ENCODE assay signal across 11 cellular contexts in genomic region chr12:12439636-12440035, GRCh38.
DNase-seq lines count a peak whose midpoint lies in the region; ATAC-seq, FAIRE-seq and TF ChIP-seq lines count a peak whose summit lies in the region.
"Had no signal": no experiment of that assay in that cellular context is flagged by ENCODE, and none has a peak within 500 bp of the region (broad histone marks: within the 10 kb centered on the region; RNA-seq: fewer than 3 reads in every experiment).

No MANE protein-coding gene starts in this region.

- H3K4me3 ChIP-seq in A549 (no peak overlapping the region), keratinocyte (ENCODE audit: control insufficient read depth in 2 of 3, extremely low read depth in 1 of 3, insufficient read depth in 2 of 3, low read depth in 1 of 3, low read length in 3 of 3) (no peak overlapping the region), MM.1S (ENCODE audit: low read length) (no peak overlapping the region)
- H3K4me3 ChIP-seq: ascending aorta, BLaER1 had no signal

- peak overlapping the region; percentile 68 to 84 for H3K27ac ChIP-seq in A549
- peak overlapping the region; percentile 62 for H3K27ac ChIP-seq in keratinocyte (ENCODE audit: control insufficient read depth, insufficient read depth, low read length)
- no peak overlapping the region for H3K27ac ChIP-seq in MM.1S (ENCODE audit: low read length)
- H3K27ac ChIP-seq: ascending aorta, BLaER1 had no signal

- no peak for TF ChIP-seq POLR2A in A549 (IDR thresholded peaks at IDR 0.05; ENCODE audit: low read length)
- no peak for TF ChIP-seq POLR2A in H54 (IDR thresholded peaks at IDR 0.05; ENCODE audit: low read depth, low read length)

- dilution Hi-C loops in keratinocyte (cut with MboI; ENCODE audit: extremely low pct_ligation_motif_present, low sequenced_read_pairs) = no loop called here

- FAIRE-seq in A549 (lab: Jason Lieb, UNC) = peak; percentile 80
- FAIRE-seq in RCC 7860 (lab: Jason Lieb, UNC) = no peak
- peak; percentile 70 for FAIRE-seq in keratinocyte (lab: Jason Lieb, UNC)
- FAIRE-seq in H54 (lab: Jason Lieb, UNC) = no peak

- no peaks in the 10 kb centered on the region for H3K9me1 ChIP-seq in keratinocyte (ENCODE audit: control insufficient read depth, extremely low read depth, insufficient read depth, low read length)

- peak overlapping the region; percentile 5 for H3K9ac ChIP-seq in keratinocyte (ENCODE audit: control insufficient read depth, extremely low read depth, insufficient read depth, low read length)
- H3K9ac ChIP-seq in MM.1S (ENCODE audit: low read length) = no peak overlapping the region
- H3K9ac ChIP-seq: BLaER1 had no signal

- no peaks in the 10 kb centered on the region for H3F3A ChIP-seq in MM.1S (ENCODE audit: insufficient read depth, low read length)

- DNase-seq in A549 (ENCODE audit: low read depth in 1 of 2, low spot score in 1 of 2) (peak; percentile 41 to 77), RCC 7860 (ENCODE audit: low spot score) (peak; percentile 64), keratinocyte (ENCODE audit: low read depth, low spot score) (peak; percentile 33), H54 (ENCODE audit: insufficient read length, low spot score) (no peak), MM.1S (no peak)
- peak; percentile 82 to 89 for DNase-seq in activated T-cell treated with anti-CD3 and anti-CD28 coated beads, Interleukin-2, amount 50 U/mL, for 72 hours
- DNase-seq: mesendoderm had no signal

- H3K9me3 Mint-ChIP-seq in activated T-cell treated with anti-CD3 and anti-CD28 coated beads, Interleukin-2, amount 50 U/mL, for 72 hours = peaks cover 3 to 7% of the 10 kb centered on the region in 2 donors

- peaks cover 14 to 27% of the 10 kb centered on the region in 2 donors for H3K36me3 Mint-ChIP-seq in activated T-cell treated with anti-CD3 and anti-CD28 coated beads, Interleukin-2, amount 50 U/mL, for 72 hours (ENCODE audit: insufficient read depth in 2 of 2)

- H3K9me2 ChIP-seq in MM.1S (replicated peaks; ENCODE audit: insufficient read depth, low read length) = no peaks in the 10 kb centered on the region

- TF ChIP-seq RAD21 in A549 (conservative IDR thresholded peaks at IDR 0.05 in 1 of 2, IDR thresholded peaks at IDR 0.05 in 1 of 2) = no peak; a peak in 1 of 5 replicates

- no peaks in the 10 kb centered on the region for H4K20me1 ChIP-seq in keratinocyte (ENCODE audit: control insufficient read depth, extremely low read depth, insufficient read depth, low read length)
- H4K20me1 ChIP-seq in MM.1S (ENCODE audit: insufficient read depth, low read length) = no peaks in the 10 kb centered on the region
- H4K20me1 ChIP-seq: BLaER1 had no signal

- H3K4me1 Mint-ChIP-seq in activated T-cell treated with anti-CD3 and anti-CD28 coated beads, Interleukin-2, amount 50 U/mL, for 72 hours (ENCODE audit: low read depth) = peaks cover 70% of the 10 kb centered on the region

- H3K27me3 Mint-ChIP-seq in activated T-cell treated with anti-CD3 and anti-CD28 coated beads, Interleukin-2, amount 50 U/mL, for 72 hours (ENCODE audit: low read depth) = no peaks in the 10 kb centered on the region

- H3K27ac Mint-ChIP-seq in activated T-cell treated with anti-CD3 and anti-CD28 coated beads, Interleukin-2, amount 50 U/mL, for 72 hours = peak overlapping the region; percentile 100

- H3K79me2 ChIP-seq in keratinocyte (ENCODE audit: control insufficient read depth, insufficient read depth, low read length) (no peaks in the 10 kb centered on the region), MM.1S (ENCODE audit: low read length) (no peaks in the 10 kb centered on the region)

- POLR2A ChIA-PET in A549 (lab: Yijun Ruan, JAX) = no interaction called here

- H3K4me1 ChIP-seq in A549 (peaks cover 62% of the 10 kb centered on the region), keratinocyte (ENCODE audit: control insufficient read depth, extremely low read depth, insufficient read depth, low read length) (peaks cover 37% of the 10 kb centered on the region), MM.1S (ENCODE audit: low read length) (no peaks in the 10 kb centered on the region)

- CTCF ChIA-PET in A549 (lab: Yijun Ruan, JAX) = no interaction called here

- peak; percentile 70 to 88; a peak in 3 of 5 replicates for TF ChIP-seq EP300 in A549 (IDR thresholded peaks at IDR 0.05)

- no peaks in the 10 kb centered on the region for H3K27me3 ChIP-seq in keratinocyte (ENCODE audit: control insufficient read depth, extremely low read depth, insufficient read depth, low read length)
- no peaks in the 10 kb centered on the region for H3K27me3 ChIP-seq in MM.1S (replicated peaks; ENCODE audit: insufficient read depth, low read length)
- H3K27me3 ChIP-seq: ascending aorta, BLaER1 had no signal

- 34% methylated on average over 6 of the region's 6 CpGs for WGBS in A549 (ENCODE audit: missing lambda C conversion rate)

- no peak overlapping the region for H2AFZ ChIP-seq in keratinocyte (ENCODE audit: control insufficient read depth, low read length)
- H2AFZ ChIP-seq in MM.1S (ENCODE audit: low read length) = no peak overlapping the region

- no peak for TF ChIP-seq CTCF in A549 (IDR thresholded peaks at IDR 0.05)
- TF ChIP-seq CTCF in keratinocyte (optimal IDR thresholded peaks at IDR 0.05 in 1 of 3, IDR thresholded peaks at IDR 0.05 in 1 of 3, conservative IDR thresholded peaks at IDR 0.05 in 1 of 3; ENCODE audit: extremely low read depth in 1 of 3, insufficient read depth in 2 of 3, low read length in 3 of 3) = no peak
- no peak for TF ChIP-seq CTCF in MM.1S (IDR thresholded peaks at IDR 0.05; ENCODE audit: low read length)

- peak overlapping the region; percentile 28 to 90 for H3K4me3 Mint-ChIP-seq in activated T-cell treated with anti-CD3 and anti-CD28 coated beads, Interleukin-2, amount 50 U/mL, for 72 hours

- H3K4me2 ChIP-seq in A549 (peak overlapping the region; percentile 47), keratinocyte (ENCODE audit: control insufficient read depth, extremely low read depth, insufficient read depth, low read depth, low read length) (no peak overlapping the region), MM.1S (ENCODE audit: low read depth, low read length) (no peak overlapping the region)
- H3K4me2 ChIP-seq: BLaER1 had no signal

- H3K9me3 ChIP-seq in A549 = 0 out of 3 replicates have a peak, but pooled peaks cover 3% of the 10 kb centered on the region
- no peaks in the 10 kb centered on the region for H3K9me3 ChIP-seq in keratinocyte (ENCODE audit: control insufficient read depth, low read depth, low read length)
- H3K9me3 ChIP-seq in MM.1S (replicated peaks; ENCODE audit: insufficient read depth, low read length) = no peaks in the 10 kb centered on the region
- H3K9me3 ChIP-seq: ascending aorta had no signal

- ATAC-seq in A549 (peak; percentile 93 to 96), HG03175 (IDR thresholded peaks at IDR 0.05; ENCODE audit: unreplicated experiment) (no peak), HG03108 (IDR thresholded peaks at IDR 0.05; ENCODE audit: unreplicated experiment) (no peak)
- peak; percentile 83 to 84 for ATAC-seq in activated T-cell treated with anti-CD3 and anti-CD28 coated beads, Interleukin-2, amount 50 U/mL, for 72 hours (replicated peaks in 1 of 2)

- peaks cover 2 to 5% of the 10 kb centered on the region in 2 experiments for H3K36me3 ChIP-seq in keratinocyte (ENCODE audit: control insufficient read depth in 2 of 2, extremely low read depth in 1 of 2, insufficient read depth in 2 of 2, low read length in 2 of 2)
- no peaks in the 10 kb centered on the region for H3K36me3 ChIP-seq in MM.1S (replicated peaks; ENCODE audit: insufficient read depth, low read length)

TF ChIP-seq in A549, 52 proteins besides CTCF, POLR2A, EP300 and RAD21 (continues in another document):
- TF ChIP-seq CEBPB (IDR thresholded peaks at IDR 0.05) (peak; percentile 75 to 91), CHD4 (IDR thresholded peaks at IDR 0.05; ENCODE audit: borderline replicate concordance) (no peak), NPAS2 (CRISPR knock-in tag; IDR thresholded peaks at IDR 0.05; ENCODE audit: borderline replicate concordance) (no peak), RARB (CRISPR knock-in tag; IDR thresholded peaks at IDR 0.05) (no peak), CBX2 (IDR thresholded peaks at IDR 0.05; ENCODE audit: borderline replicate concordance, low read depth) (no peak), REST (IDR thresholded peaks at IDR 0.05) (no peak), HOXB13 (CRISPR knock-in tag; IDR thresholded peaks at IDR 0.05; ENCODE audit: low read depth) (no peak), HEYL (CRISPR knock-in tag; IDR thresholded peaks at IDR 0.05) (no peak), NFE2L2 (conservative IDR thresholded peaks at IDR 0.05; ENCODE audit: low read length) (no peak), NR3C1 (IDR thresholded peaks at IDR 0.05) (no peak), KDM1A (IDR thresholded peaks at IDR 0.05; ENCODE audit: low read depth) (no peak)

Comparison
In these comparisons a context has a peak if more than half of its experiments do, and no peak if none do; other contexts are left out.
1. ATAC-seq: peak in A549 (2 of 2) and activated T-cell treated with anti-CD3 and anti-CD28 coated beads, Interleukin-2, amount 50 U/mL, for 72 hours (2 of 2); none in HG03175 (single experiment) and HG03108 (single experiment).
2. DNase-seq: peak in A549 (2 of 2), RCC 7860 (single experiment), activated T-cell treated with anti-CD3 and anti-CD28 coated beads, Interleukin-2, amount 50 U/mL, for 72 hours (2 of 2) and keratinocyte (single experiment); none in H54 (single experiment) and MM.1S (single experiment).